Comparison of ENCODE assay signal across 15 cellular contexts in genomic region chr18:63271881-63272299, GRCh38. TPM values are rescaled to one million over a fixed set of nuclear protein-coding genes. Genes with fewer than 3 reads are reported as not detected.
DNase-seq lines count a peak whose midpoint lies in the region; ATAC-seq and TF ChIP-seq lines count a peak whose summit lies in the region.
"Had no signal": no experiment of that assay in that cellular context is flagged by ENCODE, and none has a peak within 500 bp of the region (broad histone marks: within the 10 kb centered on the region; RNA-seq: fewer than 3 reads in every experiment).

No MANE protein-coding gene starts in this region.

- peaks cover 68% of the 10 kb centered on the region for H3K36me3 Mint-ChIP-seq in activated B cell treated with CpG ODN at 0.5 μM for 24 hours (ENCODE audit: low read depth)
- H3K36me3 Mint-ChIP-seq in CD4-positive, alpha-beta memory T cell, result peaks cover 14 to 48% of the 10 kb centered on the region in 2 donors
- H3K36me3 Mint-ChIP-seq: WTC11 had no signal

- H3K4me2 ChIP-seq in BLaER1 treated with 17β-estradiol and CSF1 and Interleukin-3, amounts not matched to agents 10 nM and 100 nM, result peak overlapping the region in 7 of 11 experiments; percentile 6 to 73 (median 57); a peak in 13 of 22 replicates
- no peak overlapping the region for H3K4me2 ChIP-seq in Karpas-422 (ENCODE audit: low read depth, low read length, poor library complexity, severe bottlenecking)
- H3K4me2 ChIP-seq: KMS-11 had no signal

- H3K27me3 ChIP-seq in BLaER1 treated with 17β-estradiol and CSF1 and Interleukin-3, amounts not matched to agents 10 nM and 100 nM, result no peaks in the 10 kb centered on the region
- H3K27me3 ChIP-seq in Karpas-422 (ENCODE audit: low read length) (no peaks in the 10 kb centered on the region), neutrophil (no peaks in the 10 kb centered on the region), ascending aorta (no peaks in the 10 kb centered on the region)
- H3K27me3 ChIP-seq in CD4-positive, alpha-beta memory T cell (ENCODE audit: insufficient read depth, low read length), result no peaks in the 10 kb centered on the region

- H3K4me3 Mint-ChIP-seq in activated B cell treated with CpG ODN at 0.5 μM for 24 hours, result peak overlapping the region; percentile 36
- peak overlapping the region in 3 of 8 donors; percentile 4 to 51 (median 41) for H3K4me3 Mint-ChIP-seq in CD4-positive, alpha-beta memory T cell
- H3K4me3 Mint-ChIP-seq: stimulated activated naive CD8-positive, alpha-beta T cell treated with anti-CD3 and anti-CD28 coated beads, Interleukin-15, amount 100 ng/mL, for 72 hours; WTC11 had no signal

- peaks cover 0 to 83% (median 23%) of the 10 kb centered on the region in 11 experiments; a peak in 11 of 22 replicates for H4K20me1 ChIP-seq in BLaER1 treated with 17β-estradiol and CSF1 and Interleukin-3, amounts not matched to agents 10 nM and 100 nM
- H4K20me1 ChIP-seq in Karpas-422 (ENCODE audit: insufficient read depth, low read depth, low read length), result peaks cover 14% of the 10 kb centered on the region

- peaks cover 67% of the 10 kb centered on the region for H3K4me1 Mint-ChIP-seq in activated B cell treated with CpG ODN at 0.5 μM for 24 hours
- H3K4me1 Mint-ChIP-seq in CD4-positive, alpha-beta memory T cell, result peaks cover 59 to 96% (median 77%) of the 10 kb centered on the region in 4 donors
- H3K4me1 Mint-ChIP-seq: WTC11 had no signal

- CTCF ChIA-PET in activated B cell treated with CpG ODN at 0.5 μM for 24 hours (lab: Charles Lee), result interaction anchor here (1.2 to 1.3 kb wide), 2 partner anchors 46 to 47 kb away, joined by 3 to 4 read pairs; no protein-coding TSS in a partner anchor
- CTCF ChIA-PET in CD4-positive, alpha-beta memory T cell (lab: Charles Lee; ENCODE audit: partially characterized antibody), result interaction anchor here (1.5 to 3.0 kb wide), 3 partner anchors 18 to 47 kb away, joined by 5 to 10 read pairs (median 5); no protein-coding TSS in a partner anchor

- DNase-seq in Karpas-422 (no peak), activated B cell treated with CpG ODN at 0.5 μM for 24 hours (no peak), ascending aorta (ENCODE audit: low spot score in 2 of 2) (no peak)
- DNase-seq in CD4-positive, alpha-beta memory T cell, result no peak
- DNase-seq: activated naive CD4-positive, alpha-beta T cell treated with Interleukin-2 at 50 U/mL for 16 hours; COR-L47; hippocampal formation; PC-3; stimulated activated naive CD8-positive, alpha-beta T cell treated with anti-CD3 and anti-CD28 coated beads, Interleukin-15, amount 100 ng/mL, for 72 hours had no signal

- intact Hi-C loops in activated B cell treated with CpG ODN at 0.5 μM for 24 hours (cut with micrococcal nuclease), result loop anchor here (5.0 kb wide), 1 partner anchor 255 kb away; no protein-coding TSS in a partner anchor
- intact Hi-C loops in ascending aorta (cut with DNase I), result no loop called here
- intact Hi-C loops in CD4-positive, alpha-beta memory T cell (cut with micrococcal nuclease), result no loop called here

- no peak overlapping the region for H3K4me3 ChIP-seq in BLaER1 treated with 17β-estradiol and CSF1 and Interleukin-3, amounts not matched to agents 10 nM and 100 nM
- no peak overlapping the region for H3K4me3 ChIP-seq in Karpas-422 (ENCODE audit: low read length)
- H3K4me3 ChIP-seq in neutrophil (ENCODE audit: low read depth in 1 of 2, low read length in 1 of 2), result peak overlapping the region in 1 of 2 experiments; percentile 3
- H3K4me3 ChIP-seq in ascending aorta, result no peak overlapping the region
- H3K4me3 ChIP-seq in CD4-positive, alpha-beta memory T cell (ENCODE audit: low read length in 2 of 2), result no peak overlapping the region

- H3K36me3 ChIP-seq in BLaER1 treated with 17β-estradiol and CSF1 and Interleukin-3, amounts not matched to agents 10 nM and 100 nM, result peaks cover 0 to 89% (median 58%) of the 10 kb centered on the region in 11 experiments; a peak in 16 of 22 replicates
- H3K36me3 ChIP-seq in Karpas-422 (ENCODE audit: insufficient read depth, low read length), result peaks cover 8% of the 10 kb centered on the region; the same call in 1 of the 2 replicates
- no peaks in the 10 kb centered on the region for H3K36me3 ChIP-seq in neutrophil
- H3K36me3 ChIP-seq in ascending aorta, result no peaks in the 10 kb centered on the region
- H3K36me3 ChIP-seq in CD4-positive, alpha-beta memory T cell (ENCODE audit: insufficient read depth, low read length), result no peaks in the 10 kb centered on the region

- no peak for TF ChIP-seq CTCF in activated B cell treated with CpG ODN at 0.5 μM for 24 hours (IDR thresholded peaks at IDR 0.05)
- no peak for TF ChIP-seq CTCF in neutrophil (IDR thresholded peaks at IDR 0.05)
- TF ChIP-seq CTCF in ascending aorta (IDR thresholded peaks at IDR 0.05), result no peak

- peak overlapping the region; percentile 67 for H3K27ac Mint-ChIP-seq in activated B cell treated with CpG ODN at 0.5 μM for 24 hours
- H3K27ac Mint-ChIP-seq in CD4-positive, alpha-beta memory T cell, result peak overlapping the region in 3 of 7 donors; percentile 8 to 74 (median 36)
- H3K27ac Mint-ChIP-seq: WTC11 had no signal

- POLR2A ChIA-PET in activated B cell treated with CpG ODN at 0.5 μM for 24 hours (lab: Charles Lee), result interaction anchor here (0.6 to 1.5 kb wide), 5 partner anchors 21 to 110 kb away, joined by 3 to 8 read pairs (median 4); no protein-coding TSS in a partner anchor
- POLR2A ChIA-PET in CD4-positive, alpha-beta memory T cell (lab: Charles Lee; ENCODE audit: partially characterized antibody), result interaction anchor here (1.4 to 3.1 kb wide), 4 partner anchors 11 to 47 kb away, joined by 4 to 7 read pairs (median 6); no protein-coding TSS in a partner anchor

- H3K9ac ChIP-seq in BLaER1 treated with 17β-estradiol and CSF1 and Interleukin-3, amounts not matched to agents 10 nM and 100 nM, result no peak overlapping the region
- H3K9ac ChIP-seq in Karpas-422 (ENCODE audit: low read length), result no peak overlapping the region
- H3K9ac ChIP-seq: KMS-11 had no signal

- peak; percentile 45 for ATAC-seq in activated B cell treated with CpG ODN at 0.5 μM for 24 hours (ENCODE audit: low read depth)
- ATAC-seq in HG02981 (IDR thresholded peaks at IDR 0.05; ENCODE audit: unreplicated experiment), result no peak
- ATAC-seq in GM19455 (IDR thresholded peaks at IDR 0.05; ENCODE audit: unreplicated experiment), result no peak
- ATAC-seq: PC-3; stimulated activated naive CD8-positive, alpha-beta T cell treated with anti-CD3 and anti-CD28 coated beads, Interleukin-15, amount 100 ng/mL, for 72 hours; WTC11 had no signal

- no peaks in the 10 kb centered on the region for H3K9me2 ChIP-seq in Karpas-422 (replicated peaks; ENCODE audit: insufficient read depth, low read length)

- no peaks in the 10 kb centered on the region for H3K27me3 Mint-ChIP-seq in activated B cell treated with CpG ODN at 0.5 μM for 24 hours
- H3K27me3 Mint-ChIP-seq in CD4-positive, alpha-beta memory T cell, result no peaks in the 10 kb centered on the region
- H3K27me3 Mint-ChIP-seq: stimulated activated naive CD8-positive, alpha-beta T cell treated with anti-CD3 and anti-CD28 coated beads, Interleukin-15, amount 100 ng/mL, for 72 hours had no signal

- peaks cover 34 to 54% (median 43%) of the 10 kb centered on the region in 10 experiments for H3K4me1 ChIP-seq in BLaER1 treated with 17β-estradiol and CSF1 and Interleukin-3, amounts not matched to agents 10 nM and 100 nM
- peaks cover 8% of the 10 kb centered on the region; the same call in 1 of the 2 replicates for H3K4me1 ChIP-seq in Karpas-422 (ENCODE audit: low read length)
- H3K4me1 ChIP-seq in neutrophil (ENCODE audit: control insufficient read depth in 1 of 2, insufficient read depth in 1 of 2, low read depth in 1 of 2, low read length in 1 of 2), result peaks cover 18 to 21% of the 10 kb centered on the region in 2 experiments
- peaks cover 0 to 2% of the 10 kb centered on the region in 2 donors for H3K4me1 ChIP-seq in ascending aorta
- H3K4me1 ChIP-seq in CD4-positive, alpha-beta memory T cell (ENCODE audit: insufficient read depth, low read length), result peaks cover 64% of the 10 kb centered on the region

- H3K9me3 Mint-ChIP-seq in activated B cell treated with CpG ODN at 0.5 μM for 24 hours, result no peaks in the 10 kb centered on the region
- no peaks in the 10 kb centered on the region for H3K9me3 Mint-ChIP-seq in CD4-positive, alpha-beta memory T cell
- H3K9me3 Mint-ChIP-seq: stimulated activated naive CD8-positive, alpha-beta T cell treated with anti-CD3 and anti-CD28 coated beads, Interleukin-15, amount 100 ng/mL, for 72 hours; WTC11 had no signal

- no peak overlapping the region for H2AFZ ChIP-seq in Karpas-422 (ENCODE audit: low read length)

- H3K79me2 ChIP-seq in Karpas-422 (ENCODE audit: low read length), result peaks cover 97% of the 10 kb centered on the region

- no peak overlapping the region for H3K27ac ChIP-seq in BLaER1 treated with 17β-estradiol and CSF1 and Interleukin-3, amounts not matched to agents 10 nM and 100 nM
- H3K27ac ChIP-seq in Karpas-422 (ENCODE audit: low read length) (0 out of 2 replicates have a peak overlapping the region, but pooled peaks have one; percentile 13), neutrophil (peak overlapping the region; percentile 73), ascending aorta (no peak overlapping the region)
- no peak overlapping the region for H3K27ac ChIP-seq in CD4-positive, alpha-beta memory T cell (ENCODE audit: low read depth, low read length)
- H3K27ac ChIP-seq: KMS-11 had no signal

- H3K9me3 ChIP-seq in BLaER1 treated with 17β-estradiol and CSF1 and Interleukin-3, amounts not matched to agents 10 nM and 100 nM (replicated peaks in 1 of 11), result peaks cover 0 to 14% (median 0%) of the 10 kb centered on the region in 11 experiments; a peak in 5 of 22 replicates
- H3K9me3 ChIP-seq in Karpas-422 (ENCODE audit: low read length), result no peaks in the 10 kb centered on the region
- no peaks in the 10 kb centered on the region for H3K9me3 ChIP-seq in neutrophil
- H3K9me3 ChIP-seq in ascending aorta, result no peaks in the 10 kb centered on the region
- H3K9me3 ChIP-seq in CD4-positive, alpha-beta memory T cell (ENCODE audit: control insufficient read depth in 1 of 2, low read length in 2 of 2), result no peaks in the 10 kb centered on the region

RNA-seq across cellular contexts. Expression of gene BCL2, which starts 47.7 kb away (rescaled TPM):
- 263 and 271 TPM in 2 replicates for total RNA-seq in Karpas-422 (2014; rRNA removed; shearing (Covaris generic); ENCODE audit: low replicate concordance)
- 125 and 145 TPM in 2 replicates for total RNA-seq in activated B cell treated with CpG ODN at 0.5 μM for 24 hours
- 20.5 TPM for total RNA-seq in ascending aorta
- 10 to 100 TPM; 40.8 to 42.7 TPM for total RNA-seq in CD4-positive, alpha-beta memory T cell
- 10 to 100 TPM; 28.5 to 50.4 TPM for polyA plus RNA-seq in CD4-positive, alpha-beta memory T cell

Comparison
In these comparisons a context has a peak if more than half of its experiments do, and no peak if none do; other contexts are left out.
1. H3K27ac ChIP-seq: peak in Karpas-422 (single experiment) and neutrophil (single experiment); none in BLaER1 treated with 17β-estradiol and CSF1 and Interleukin-3, amounts not matched to agents 10 nM and 100 nM (0 of 11), ascending aorta (0 of 2) and CD4-positive, alpha-beta memory T cell (single experiment).